Comparison of ENCODE assay signal across 6 cellular contexts in genomic region chr11:119055901-119056300, GRCh38. TPM values are rescaled to one million over a fixed set of nuclear protein-coding genes. Genes with fewer than 3 reads are reported as not detected.
A peak's percentile ranks its signal among the peaks of the same experiment; 100 is the strongest.
DNase-seq lines count a peak whose midpoint lies in the region; ATAC-seq and TF ChIP-seq lines count a peak whose summit lies in the region.

No MANE protein-coding gene starts in this region.

- peak overlapping the region; percentile 97 for H3K4me3 Mint-ChIP-seq in activated naive CD4-positive, alpha-beta T cell treated with anti-CD3 and anti-CD28 coated beads, Interleukin-2, amount 10 ng/mL, durations not matched to agents 7 days and 5 days

- H3K27ac Mint-ChIP-seq in activated naive CD4-positive, alpha-beta T cell treated with anti-CD3 and anti-CD28 coated beads, Interleukin-2, amount 10 ng/mL, durations not matched to agents 7 days and 5 days, result peak overlapping the region; percentile 87

- H3K27ac ChIP-seq in left ventricle myocardium inferior (replicated peaks), result peak overlapping the region; percentile 85

- DNase-seq in left ventricle myocardium inferior (no peak), Right ventricle myocardium superior (no peak), medulla oblongata (ENCODE audit: extremely low spot score) (peak; percentile 21), cerebellar cortex (ENCODE audit: low spot score) (no peak), activated gamma-delta T cell treated with Interleukin-2 at 50 U/mL for 16 hours (no peak)
- DNase-seq in activated naive CD4-positive, alpha-beta T cell treated with anti-CD3 and anti-CD28 coated beads, Interleukin-2, amount 10 ng/mL, durations not matched to agents 7 days and 5 days, result peak; percentile 33

- H3K36me3 Mint-ChIP-seq in activated naive CD4-positive, alpha-beta T cell treated with anti-CD3 and anti-CD28 coated beads, Interleukin-2, amount 10 ng/mL, durations not matched to agents 7 days and 5 days, result peaks cover 47% of the 10 kb centered on the region

- no peak for TF ChIP-seq CTCF in left ventricle myocardium inferior (IDR thresholded peaks at IDR 0.05; ENCODE audit: borderline replicate concordance)

- no peak for ATAC-seq in Right ventricle myocardium superior (ENCODE audit: poor library complexity)

- CTCF ChIA-PET in activated naive CD4-positive, alpha-beta T cell treated with anti-CD3 and anti-CD28 coated beads, Interleukin-2, amount 10 ng/mL, durations not matched to agents 7 days and 5 days (lab: Charles Lee), result interaction anchor here (0.9 to 1.9 kb wide), 7 partner anchors 9 to 141 kb away, joined by 3 to 7 read pairs (median 5); partner anchors contain the start of genes SLC37A4 and TRAPPC4

- peaks cover 48% of the 10 kb centered on the region for H3K4me1 Mint-ChIP-seq in activated naive CD4-positive, alpha-beta T cell treated with anti-CD3 and anti-CD28 coated beads, Interleukin-2, amount 10 ng/mL, durations not matched to agents 7 days and 5 days

- H3K9me3 Mint-ChIP-seq in activated naive CD4-positive, alpha-beta T cell treated with anti-CD3 and anti-CD28 coated beads, Interleukin-2, amount 10 ng/mL, durations not matched to agents 7 days and 5 days, result no peaks in the 10 kb centered on the region

- no peaks in the 10 kb centered on the region for H3K27me3 Mint-ChIP-seq in activated naive CD4-positive, alpha-beta T cell treated with anti-CD3 and anti-CD28 coated beads, Interleukin-2, amount 10 ng/mL, durations not matched to agents 7 days and 5 days

- intact Hi-C loops in left ventricle myocardium inferior (cut with micrococcal nuclease), result no loop called here
- intact Hi-C loops in Right ventricle myocardium superior (cut with DNase I), result no loop called here

- peak overlapping the region; percentile 99 for H3K4me3 ChIP-seq in left ventricle myocardium inferior

- no peaks in the 10 kb centered on the region for H3K9me3 ChIP-seq in left ventricle myocardium inferior (replicated peaks)

- H3K36me3 ChIP-seq in left ventricle myocardium inferior, result peaks cover 46% of the 10 kb centered on the region

- H3K27me3 ChIP-seq in left ventricle myocardium inferior (ENCODE audit: low read depth), result no peaks in the 10 kb centered on the region

- peaks cover 38% of the 10 kb centered on the region for H3K4me1 ChIP-seq in left ventricle myocardium inferior

RNA-seq across cellular contexts. Expression of gene HYOU1, which starts 1.1 kb away (rescaled TPM):
- total RNA-seq in left ventricle myocardium inferior (71.8 TPM), Right ventricle myocardium superior (63.5 TPM)

RNA-seq across cellular contexts. Expression of gene VPS11, which starts 11.7 kb away (rescaled TPM):
- total RNA-seq in left ventricle myocardium inferior (22.0 TPM), Right ventricle myocardium superior (19.8 TPM)

RNA-seq across cellular contexts. Expression of gene SLC37A4, which starts 25.2 kb away (rescaled TPM):
- total RNA-seq in left ventricle myocardium inferior, result 5.4 TPM
- 7.1 TPM for total RNA-seq in Right ventricle myocardium superior

RNA-seq across cellular contexts. Expression of gene HMBS, which starts 28.8 kb away (rescaled TPM):
- 25.2 TPM for total RNA-seq in left ventricle myocardium inferior
- total RNA-seq in Right ventricle myocardium superior, result 22.1 TPM

RNA-seq across cellular contexts. Expression of gene TRAPPC4, which starts 37.3 kb away (rescaled TPM):
- total RNA-seq in left ventricle myocardium inferior (32.7 TPM), Right ventricle myocardium superior (30.7 TPM)

Comparison
In these comparisons a context has a peak if more than half of its experiments do, and no peak if none do; other contexts are left out.
1. DNase-seq: peak in activated naive CD4-positive, alpha-beta T cell treated with anti-CD3 and anti-CD28 coated beads, Interleukin-2, amount 10 ng/mL, durations not matched to agents 7 days and 5 days (single experiment) and medulla oblongata (single experiment); none in left ventricle myocardium inferior (single experiment), Right ventricle myocardium superior (single experiment), cerebellar cortex (single experiment) and activated gamma-delta T cell treated with Interleukin-2 at 50 U/mL for 16 hours (single experiment).